ENCODE assay signal across 17 cellular contexts in genomic region chr12:40063424-40063823, GRCh38. TPM values are rescaled to one million over a fixed set of nuclear protein-coding genes. Genes with fewer than 3 reads are reported as not detected.
DNase-seq lines count a peak whose midpoint lies in the region; ATAC-seq and TF ChIP-seq lines count a peak whose summit lies in the region.
"Had no signal": no experiment of that assay in that cellular context is flagged by ENCODE, and none has a peak within 500 bp of the region (broad histone marks: within the 10 kb centered on the region; RNA-seq: fewer than 3 reads in every experiment).

No MANE protein-coding gene starts in this region.

- H3K9me3 Mint-ChIP-seq in activated CD4-positive, alpha-beta memory T cell treated with anti-CD3 and anti-CD28 coated beads for 36 hours: no peaks in the 10 kb centered on the region
- H3K9me3 Mint-ChIP-seq in chondrocyte (ENCODE audit: low read depth): no peaks in the 10 kb centered on the region

- H4K5ac ChIP-seq in mesendoderm (ENCODE audit: low read length): no peak overlapping the region

- no peak overlapping the region for H2BK120ac ChIP-seq in mesendoderm (ENCODE audit: low read depth, low read length)

- H3K4me2 ChIP-seq in mesendoderm (ENCODE audit: low read length): no peak overlapping the region
- H3K4me2 ChIP-seq: BLaER1 had no signal

- H3K4me3 ChIP-seq in mesendoderm (ENCODE audit: low read length): no peak overlapping the region
- H3K4me3 ChIP-seq: BLaER1 had no signal

- no peak overlapping the region for H3K4me3 Mint-ChIP-seq in activated CD4-positive, alpha-beta memory T cell treated with anti-CD3 and anti-CD28 coated beads for 36 hours
- no peak overlapping the region for H3K4me3 Mint-ChIP-seq in chondrocyte (ENCODE audit: unreplicated experiment)

- H3K79me1 ChIP-seq in mesendoderm (ENCODE audit: low read length): no peaks in the 10 kb centered on the region

- H3K4me1 ChIP-seq in mesendoderm (ENCODE audit: control insufficient read depth, low read depth, low read length): no peaks in the 10 kb centered on the region
- H3K4me1 ChIP-seq: BLaER1 had no signal

- no peak overlapping the region for H3K18ac ChIP-seq in mesendoderm (ENCODE audit: low read length)

- no peaks in the 10 kb centered on the region for H3K27me3 ChIP-seq in mesendoderm (ENCODE audit: insufficient read depth, low read length, poor library complexity)
- H3K27me3 ChIP-seq: BLaER1, neutrophil had no signal

- H3K27ac Mint-ChIP-seq in activated CD4-positive, alpha-beta memory T cell treated with anti-CD3 and anti-CD28 coated beads for 36 hours: no peak overlapping the region
- no peak overlapping the region for H3K27ac Mint-ChIP-seq in chondrocyte (ENCODE audit: unreplicated experiment)

- no CpG with 5 or more reads among the region's 5 CpGs for WGBS in mesendoderm (ENCODE audit: extremely low coverage, insufficient coverage, low lambda C conversion rate)

- no peak overlapping the region for H4K8ac ChIP-seq in mesendoderm (ENCODE audit: low read depth, low read length)

- no peaks in the 10 kb centered on the region for H3K4me1 Mint-ChIP-seq in activated CD4-positive, alpha-beta memory T cell treated with anti-CD3 and anti-CD28 coated beads for 36 hours (ENCODE audit: low read depth)
- peaks cover 3% of the 10 kb centered on the region for H3K4me1 Mint-ChIP-seq in chondrocyte (ENCODE audit: low read depth)

- H3K56ac ChIP-seq in mesendoderm (ENCODE audit: low read length): no peak overlapping the region

- no peak overlapping the region for H3K9ac ChIP-seq in mesendoderm (ENCODE audit: low read length)
- H3K9ac ChIP-seq: BLaER1 had no signal

- no peak overlapping the region for H2BK5ac ChIP-seq in mesendoderm (ENCODE audit: low read length)

- no peaks in the 10 kb centered on the region for H3K36me3 Mint-ChIP-seq in activated CD4-positive, alpha-beta memory T cell treated with anti-CD3 and anti-CD28 coated beads for 36 hours
- no peaks in the 10 kb centered on the region for H3K36me3 Mint-ChIP-seq in chondrocyte (ENCODE audit: low read depth)

- peak; percentile 17 for ATAC-seq in left colon

- H3K79me2 ChIP-seq in mesendoderm (ENCODE audit: control insufficient read depth, insufficient read depth, low read length): no peaks in the 10 kb centered on the region

- CTCF ChIA-PET in activated CD4-positive, alpha-beta memory T cell treated with anti-CD3 and anti-CD28 coated beads for 36 hours (lab: Charles Lee): no interaction called here

- H3K4ac ChIP-seq in mesendoderm (ENCODE audit: low read depth, low read length): no peak overlapping the region

- DNase-seq in Ammon's horn (ENCODE audit: low spot score) (peak; percentile 38), NCI-H1694 treated with DMSO at 0.1 percent for 48 hours (lab: John Stamatoyannopoulos, UW) (peak; percentile 41), astrocyte of the hippocampus (ENCODE audit: low read depth, low spot score) (peak; percentile 41), left colon (no peak), mesendoderm (no peak), chondrocyte (ENCODE audit: low spot score) (no peak)
- no peak for DNase-seq in stimulated activated CD8-positive, alpha-beta memory T cell treated with anti-CD3 and anti-CD28 coated beads, Interleukin-4, amount 100 ng/mL, for 48 hours
- DNase-seq in activated CD4-positive, alpha-beta memory T cell treated with anti-CD3 and anti-CD28 coated beads for 36 hours: no peak
- DNase-seq: activated T-cell treated with anti-CD3 and anti-CD28 coated beads, Interleukin-2, amount 50 U/mL, for 1 hour; glutamatergic neuron; HCEC 1CT; NCI-H1436 treated with DMSO at 0.1 percent for 48 hours; stimulated activated naive CD4-positive, alpha-beta T cell treated with Interleukin-2 at 50 U/mL for 16 hours had no signal

- POLR2A ChIA-PET in activated CD4-positive, alpha-beta memory T cell treated with anti-CD3 and anti-CD28 coated beads for 36 hours (lab: Charles Lee): no interaction called here

- no peak overlapping the region for H2BK15ac ChIP-seq in mesendoderm (replicated peaks; ENCODE audit: low read depth)

- H3K27me3 Mint-ChIP-seq in activated CD4-positive, alpha-beta memory T cell treated with anti-CD3 and anti-CD28 coated beads for 36 hours: no peaks in the 10 kb centered on the region
- no peaks in the 10 kb centered on the region for H3K27me3 Mint-ChIP-seq in chondrocyte (ENCODE audit: low read depth)

- no peak for TF ChIP-seq CTCF in chondrocyte (IDR thresholded peaks at IDR 0.05)

- no peak overlapping the region for H2AK5ac ChIP-seq in mesendoderm (ENCODE audit: low read length)

- intact Hi-C loops in left colon (cut with DNase I, micrococcal nuclease): no loop called here
- intact Hi-C loops in activated CD4-positive, alpha-beta memory T cell treated with anti-CD3 and anti-CD28 coated beads for 36 hours (cut with micrococcal nuclease): no loop called here

- H3K27ac ChIP-seq in mesendoderm (ENCODE audit: low read depth, low read length): no peak overlapping the region
- H3K27ac ChIP-seq: BLaER1, neutrophil, RWPE1, VCaP had no signal

- H3K23ac ChIP-seq in mesendoderm (ENCODE audit: low read length): no peak overlapping the region

- no peaks in the 10 kb centered on the region for H3K36me3 ChIP-seq in mesendoderm (ENCODE audit: control insufficient read depth, insufficient read depth, low read length)
- H3K36me3 ChIP-seq: BLaER1, neutrophil had no signal

RNA-seq across cellular contexts. Expression of gene SLC2A13, which starts 42.5 kb away (rescaled TPM):
- total RNA-seq in left colon: 10 to 100 TPM; 33.2 to 39.2 TPM
- polyA plus RNA-seq in mesendoderm (2013, experiment 1 of 2): 3.2 TPM
- 3.2 TPM for polyA plus RNA-seq in mesendoderm (2013, experiment 2 of 2)
- total RNA-seq in activated CD4-positive, alpha-beta memory T cell treated with anti-CD3 and anti-CD28 coated beads for 36 hours: 1 to 10 TPM; 3.4 to 3.8 TPM
- 12.3 to 14.6 TPM (median 14.4 TPM) in 3 replicates for total RNA-seq in chondrocyte

Comparison
In these comparisons a context has a peak if more than half of its experiments do, and no peak if none do; other contexts are left out.
1. DNase-seq: peak in Ammon's horn (single experiment), NCI-H1694 treated with DMSO at 0.1 percent for 48 hours (single experiment) and astrocyte of the hippocampus (single experiment); none in left colon (0 of 2), stimulated activated CD8-positive, alpha-beta memory T cell treated with anti-CD3 and anti-CD28 coated beads, Interleukin-4, amount 100 ng/mL, for 48 hours (single experiment), mesendoderm (single experiment), activated CD4-positive, alpha-beta memory T cell treated with anti-CD3 and anti-CD28 coated beads for 36 hours (single experiment) and chondrocyte (single experiment).